19 cellular contexts compared by ENCODE assay signal in genomic region chr11:106389096-106389495, GRCh38.
DNase-seq lines count a peak whose midpoint lies in the region; ATAC-seq and TF ChIP-seq lines count a peak whose summit lies in the region.
"Had no signal": no experiment of that assay in that cellular context is flagged by ENCODE, and none has a peak within 500 bp of the region (broad histone marks: within the 10 kb centered on the region; RNA-seq: fewer than 3 reads in every experiment).

No MANE protein-coding gene starts in this region.

- H3K36me3 ChIP-seq in mammary epithelial cell (ENCODE audit: insufficient read depth, low read length): no peaks in the 10 kb centered on the region
- H3K36me3 ChIP-seq in breast epithelium: no peaks in the 10 kb centered on the region
- no peaks in the 10 kb centered on the region for H3K36me3 ChIP-seq in hepatocyte (replicated peaks; ENCODE audit: insufficient read depth, low read depth)
- no peaks in the 10 kb centered on the region for H3K36me3 ChIP-seq in CD4-positive, alpha-beta memory T cell (ENCODE audit: insufficient read depth, low read length)
- H3K36me3 ChIP-seq: neutrophil had no signal

- H3K4me2 ChIP-seq in mammary epithelial cell (ENCODE audit: insufficient read depth, low read depth, low read length) (no peak overlapping the region), hepatocyte (no peak overlapping the region)

- H3K27me3 ChIP-seq in mammary epithelial cell (ENCODE audit: insufficient read depth, low read length): no peaks in the 10 kb centered on the region
- H3K27me3 ChIP-seq in breast epithelium: no peaks in the 10 kb centered on the region
- H3K27me3 ChIP-seq in hepatocyte: no peaks in the 10 kb centered on the region
- no peaks in the 10 kb centered on the region for H3K27me3 ChIP-seq in CD4-positive, alpha-beta memory T cell (ENCODE audit: insufficient read depth, low read length)
- H3K27me3 ChIP-seq: neutrophil had no signal

- BruUV-seq in mammary epithelial cell (replicated peaks; lab: Mats Ljungman, UMichigan): no TSS peak

- DNase-seq in mammary epithelial cell (peak; percentile 50), breast epithelium (ENCODE audit: low spot score in 2 of 2) (no peak), astrocyte of the hippocampus (ENCODE audit: low read depth, low spot score) (peak; percentile 80), hepatocyte (ENCODE audit: low spot score) (peak; percentile 27), GDM1 (lab: John Stamatoyannopoulos, UW) (no peak)
- DNase-seq in CD4-positive, alpha-beta memory T cell: no peak
- DNase-seq: effector memory CD4-positive, alpha-beta T cell; hypothalamus; NCI-H1092 treated with DMSO at 0.1 percent for 48 hours; NCI-H446; RPMI8226; small intestine; T1000 had no signal

- H3K4me1 Mint-ChIP-seq in CD4-positive, alpha-beta memory T cell: no peaks in the 10 kb centered on the region

- in situ Hi-C loops in mammary epithelial cell (cut with MboI; ENCODE audit: low sequenced_read_pairs in 2 of 2): no loop called here

- no peaks in the 10 kb centered on the region for H3K36me3 Mint-ChIP-seq in CD4-positive, alpha-beta memory T cell

- H3K4me3 ChIP-seq in mammary epithelial cell (replicated peaks in 1 of 3; ENCODE audit: insufficient read depth in 1 of 3, low read depth in 2 of 3, low read length in 3 of 3) (no peak overlapping the region), breast epithelium (no peak overlapping the region), hepatocyte (no peak overlapping the region)
- H3K4me3 ChIP-seq in CD4-positive, alpha-beta memory T cell (ENCODE audit: low read length in 2 of 2): no peak overlapping the region
- H3K4me3 ChIP-seq: lung had no signal

- CTCF ChIA-PET in mammary epithelial cell (lab: Charles Lee; ENCODE audit: low non-redundant PET): no interaction called here
- CTCF ChIA-PET in CD4-positive, alpha-beta memory T cell (lab: Charles Lee; ENCODE audit: partially characterized antibody): no interaction called here

- H3K9me3 ChIP-seq in mammary epithelial cell (replicated peaks; ENCODE audit: insufficient read depth, low read length) (no peaks in the 10 kb centered on the region), breast epithelium (no peaks in the 10 kb centered on the region), hepatocyte (ENCODE audit: low read depth) (no peaks in the 10 kb centered on the region)
- no peaks in the 10 kb centered on the region for H3K9me3 ChIP-seq in CD4-positive, alpha-beta memory T cell (ENCODE audit: control insufficient read depth in 1 of 2, low read length in 2 of 2)
- H3K9me3 ChIP-seq: neutrophil had no signal

- H2AFZ ChIP-seq in mammary epithelial cell (ENCODE audit: low read depth, low read length): no peak overlapping the region
- H2AFZ ChIP-seq in hepatocyte: no peak overlapping the region

- intact Hi-C loops in mammary epithelial cell (cut with micrococcal nuclease): no loop called here
- intact Hi-C loops in breast epithelium (cut with DNase I; ENCODE audit: low total_unique reads): no loop called here
- intact Hi-C loops in CD4-positive, alpha-beta memory T cell (cut with micrococcal nuclease): no loop called here

- TF ChIP-seq POLR2A in breast epithelium (IDR thresholded peaks at IDR 0.05): no peak

- peak overlapping the region in 1 of 8 donors; percentile 3 for H3K4me3 Mint-ChIP-seq in CD4-positive, alpha-beta memory T cell
- H3K4me3 Mint-ChIP-seq: activated T-helper 1 cell treated with anti-CD3 and anti-CD28 coated beads, Interleukin-12 subunit alpha, Interleukin-12 subunit beta, Interleukin-2, Interleukin-4 antibody, amounts not matched to agents 30 ng/mL and 10 ng/mL and 1 ng/mL, durations not matched to agents 14 hours and 24 hours and 36 hours had no signal

- no peak for TF ChIP-seq CTCF in mammary epithelial cell (conservative IDR thresholded peaks at IDR 0.05 in 1 of 2, IDR thresholded peaks at IDR 0.05 in 1 of 2; ENCODE audit: extremely low read depth in 1 of 2, insufficient read depth in 1 of 2, low read depth in 1 of 2, low read length in 2 of 2)
- TF ChIP-seq CTCF in breast epithelium (IDR thresholded peaks at IDR 0.05): no peak
- TF ChIP-seq CTCF in hepatocyte (IDR thresholded peaks at IDR 0.05; ENCODE audit: poor library complexity): no peak

- POLR2A ChIA-PET in CD4-positive, alpha-beta memory T cell (lab: Charles Lee; ENCODE audit: partially characterized antibody): no interaction called here

- H3K27ac Mint-ChIP-seq in CD4-positive, alpha-beta memory T cell: no peak overlapping the region
- H3K27ac Mint-ChIP-seq: activated T-helper 1 cell treated with anti-CD3 and anti-CD28 coated beads, Interleukin-12 subunit alpha, Interleukin-12 subunit beta, Interleukin-2, Interleukin-4 antibody, amounts not matched to agents 30 ng/mL and 10 ng/mL and 1 ng/mL, durations not matched to agents 14 hours and 24 hours and 36 hours had no signal

- H3K9ac ChIP-seq in mammary epithelial cell (ENCODE audit: insufficient read depth, low read length): no peak overlapping the region

- H3K79me2 ChIP-seq in mammary epithelial cell (ENCODE audit: insufficient read depth, low read length) (no peaks in the 10 kb centered on the region), hepatocyte (no peaks in the 10 kb centered on the region)

- H3K9me3 Mint-ChIP-seq in CD4-positive, alpha-beta memory T cell: peaks cover 0 to 7% (median 5%) of the 10 kb centered on the region in 8 donors
- H3K9me3 Mint-ChIP-seq: activated T-helper 1 cell treated with anti-CD3 and anti-CD28 coated beads, Interleukin-12 subunit alpha, Interleukin-12 subunit beta, Interleukin-2, Interleukin-4 antibody, amounts not matched to agents 30 ng/mL and 10 ng/mL and 1 ng/mL, durations not matched to agents 14 hours and 24 hours and 36 hours had no signal

- no peak overlapping the region for H3K27ac ChIP-seq in mammary epithelial cell (ENCODE audit: insufficient read depth, low read depth, low read length)
- no peak overlapping the region for H3K27ac ChIP-seq in breast epithelium
- H3K27ac ChIP-seq in hepatocyte: peak overlapping the region; percentile 2
- H3K27ac ChIP-seq in CD4-positive, alpha-beta memory T cell (ENCODE audit: low read depth, low read length): no peak overlapping the region
- H3K27ac ChIP-seq: 22Rv1, neutrophil had no signal

- no peaks in the 10 kb centered on the region for H3K9me2 ChIP-seq in hepatocyte (replicated peaks; ENCODE audit: insufficient read depth)

- no peaks in the 10 kb centered on the region for H4K20me1 ChIP-seq in mammary epithelial cell (ENCODE audit: insufficient read depth, low read length)
- H4K20me1 ChIP-seq in hepatocyte (ENCODE audit: insufficient read depth, poor library complexity, severe bottlenecking): no peaks in the 10 kb centered on the region

- H3K4me1 ChIP-seq in mammary epithelial cell (ENCODE audit: insufficient read depth, low read length) (peaks cover 24% of the 10 kb centered on the region), breast epithelium (no peaks in the 10 kb centered on the region), hepatocyte (ENCODE audit: insufficient read depth) (peaks cover 3% of the 10 kb centered on the region)
- no peaks in the 10 kb centered on the region for H3K4me1 ChIP-seq in CD4-positive, alpha-beta memory T cell (ENCODE audit: insufficient read depth, low read length)

- ATAC-seq in GM21515 (IDR thresholded peaks at IDR 0.05; ENCODE audit: unreplicated experiment) (no peak), GM21825 (IDR thresholded peaks at IDR 0.05; ENCODE audit: unreplicated experiment) (no peak)

- dilution Hi-C loops in mammary epithelial cell (cut with HindIII; ENCODE audit: low sequenced_read_pairs): no loop called here

- no peaks in the 10 kb centered on the region for H3K27me3 Mint-ChIP-seq in CD4-positive, alpha-beta memory T cell

Comparison
In these comparisons a context has a peak if more than half of its experiments do, and no peak if none do; other contexts are left out.
1. DNase-seq: peak in mammary epithelial cell (single experiment), astrocyte of the hippocampus (single experiment) and hepatocyte (single experiment); none in breast epithelium (0 of 2), GDM1 (single experiment) and CD4-positive, alpha-beta memory T cell (0 of 5).